Comparison of ENCODE assay signal across 24 cellular contexts in genomic region chr2:58845011-58845410, GRCh38.
"Had no signal": no experiment of that assay in that cellular context is flagged by ENCODE, and none has a peak within 500 bp of the region (broad histone marks: within the 10 kb centered on the region; RNA-seq: fewer than 3 reads in every experiment).

No MANE protein-coding gene starts in this region.

- DNase-seq: activated CD4-positive, alpha-beta memory T cell treated with anti-CD3 and anti-CD28 coated beads, Interleukin-2, amount 10 ng/mL, durations not matched to agents 7 days and 5 days; activated CD4-positive, alpha-beta T cell treated with anti-CD3 and anti-CD28 coated beads, Interleukin-2, amount 10 ng/mL, durations not matched to agents 24 days and 14 days; activated gamma-delta T cell; anterior cingulate cortex; body of pancreas; cortex of kidney; endodermal cell; esophagus squamous epithelium; head of caudate nucleus; midbrain; ovary; spleen; stimulated activated CD4-positive, alpha-beta T cell treated with anti-CD3 and anti-CD28 coated beads, Interleukin-4, amount 100 ng/mL, for 1 hour; stimulated activated naive CD4-positive, alpha-beta T cell; testis; trophoblast cell; uterus had no signal

- H3K27me3 ChIP-seq: body of pancreas, cardiac muscle cell, esophagus squamous epithelium, gastroesophageal sphincter, ovary, spleen, testis, uterus had no signal

- H3K4me1 ChIP-seq: body of pancreas, esophagus squamous epithelium, gastroesophageal sphincter, prostate gland, spleen, testis, uterus had no signal

- H3K9me3 ChIP-seq: body of pancreas, esophagus squamous epithelium, gastroesophageal sphincter, ovary, prostate gland, spleen, testis, uterus had no signal

- H3K4me3 ChIP-seq: body of pancreas, cardiac muscle cell, esophagus squamous epithelium, gastroesophageal sphincter, ovary, prostate gland, spleen, testis, uterus had no signal

- ATAC-seq: activated CD4-positive, CD25-positive, alpha-beta regulatory T cell treated with anti-CD3 and anti-CD28 coated beads, Interleukin-2, amount 50 U/mL, for 24 hours; body of pancreas; gastroesophageal sphincter; natural killer cell treated with Interleukin-12 subunit alpha and Interleukin-12 subunit beta and Interleukin-15 and Interleukin-18, amount 100 ng/mL, for 72 hours had no signal

- FAIRE-seq: islet of Langerhans had no signal

- H3K27ac ChIP-seq: body of pancreas, cardiac muscle cell, esophagus squamous epithelium, gastroesophageal sphincter, ovary, prostate gland, spleen, testis, uterus, VCaP had no signal

- H3K36me3 ChIP-seq: cardiac muscle cell, esophagus squamous epithelium, gastroesophageal sphincter, ovary, prostate gland, spleen, uterus had no signal
